Comparison of ENCODE assay signal across 1 cellular context in genomic region chr11:96607890-96608558, GRCh38.
TF ChIP-seq lines count a peak whose summit lies in the region.

No MANE protein-coding gene starts in this region.

TF ChIP-seq in K562, 482 proteins besides CTCF, POLR2A, EP300 and RAD21 (continued from another document):
- TF ChIP-seq ID3 (CRISPR knock-in tag; IDR thresholded peaks at IDR 0.05): no peak
- TF ChIP-seq ID3 (tag; IDR thresholded peaks at IDR 0.05): no peak
- no peak for TF ChIP-seq HES1 (IDR thresholded peaks at IDR 0.05; ENCODE audit: low read depth)
- no peak for TF ChIP-seq CEBPG (CRISPR knock-in tag; IDR thresholded peaks at IDR 0.05)
- peak in 1 of 2 experiments; percentile 28; a peak in 2 of 4 replicates for TF ChIP-seq CEBPG (tag; conservative IDR thresholded peaks at IDR 0.05 in 1 of 2, IDR thresholded peaks at IDR 0.05 in 1 of 2)
- TF ChIP-seq SOX6 (IDR thresholded peaks at IDR 0.05): peak; percentile 74; the same call in 1 of the 2 replicates
- TF ChIP-seq ARID1B (IDR thresholded peaks at IDR 0.05): no peak
- TF ChIP-seq TBL1XR1 (IDR thresholded peaks at IDR 0.05; ENCODE audit: low read length in 2 of 2): no peak
- TF ChIP-seq GMEB1 (CRISPR knock-in tag; IDR thresholded peaks at IDR 0.05): 0 out of 2 replicates have a peak, but pooled peaks have one; percentile 15
- no peak for TF ChIP-seq MYC (IDR thresholded peaks at IDR 0.05; ENCODE audit: low read depth, low read length)
- no peak for TF ChIP-seq MYC (CRISPR knock-in tag; IDR thresholded peaks at IDR 0.05; ENCODE audit: borderline replicate concordance, low read depth)
- TF ChIP-seq TRIM24 (IDR thresholded peaks at IDR 0.05): no peak
- no peak for TF ChIP-seq PRDM10 (IDR thresholded peaks at IDR 0.05; ENCODE audit: partially characterized antibody)
- no peak for TF ChIP-seq CEBPZ (IDR thresholded peaks at IDR 0.05; ENCODE audit: borderline replicate concordance, low read depth, low read length)
- TF ChIP-seq JUND (IDR thresholded peaks at IDR 0.05; ENCODE audit: borderline replicate concordance, low read depth, low read length): no peak
- TF ChIP-seq JUND (tag; IDR thresholded peaks at IDR 0.05; ENCODE audit: borderline replicate concordance, low read depth, low read length): peak; percentile 59; the same call in 1 of the 3 replicates
